ENCODE assay signal across 16 cellular contexts in genomic region chr5:157263586-157264090, GRCh38. TPM values are rescaled to one million over a fixed set of nuclear protein-coding genes. Genes with fewer than 3 reads are reported as not detected.
DNase-seq lines count a peak whose midpoint lies in the region; ATAC-seq, FAIRE-seq and TF ChIP-seq lines count a peak whose summit lies in the region.
"Had no signal": no experiment of that assay in that cellular context is flagged by ENCODE, and none has a peak within 500 bp of the region (broad histone marks: within the 10 kb centered on the region; RNA-seq: fewer than 3 reads in every experiment).

No MANE protein-coding gene starts in this region.

- peaks cover 53% of the 10 kb centered on the region for H3K4me1 Mint-ChIP-seq in T-helper 1 cell treated with Interleukin-12 subunit alpha and Interleukin-12 subunit beta and Interleukin-4 antibody, amounts not matched to agents 30 μg/mL and 1 μg/mL, for 36 hours (ENCODE audit: low read depth)
- H3K4me1 Mint-ChIP-seq in activated T-helper 1 cell treated with anti-CD3 and anti-CD28 coated beads, Interleukin-12 subunit alpha, Interleukin-12 subunit beta, Interleukin-2, Interleukin-4 antibody, amounts not matched to agents 30 ng/mL and 10 ng/mL and 1 ng/mL, durations not matched to agents 14 hours and 24 hours and 36 hours (ENCODE audit: low read depth), result peaks cover 77% of the 10 kb centered on the region

- H3K27me3 Mint-ChIP-seq in T-helper 1 cell treated with Interleukin-12 subunit alpha and Interleukin-12 subunit beta and Interleukin-4 antibody, amounts not matched to agents 30 μg/mL and 1 μg/mL, for 36 hours (ENCODE audit: low read depth), result no peaks in the 10 kb centered on the region
- no peaks in the 10 kb centered on the region for H3K27me3 Mint-ChIP-seq in activated T-helper 1 cell treated with anti-CD3 and anti-CD28 coated beads, Interleukin-12 subunit alpha, Interleukin-12 subunit beta, Interleukin-2, Interleukin-4 antibody, amounts not matched to agents 30 ng/mL and 10 ng/mL and 1 ng/mL, durations not matched to agents 14 hours and 24 hours and 36 hours (ENCODE audit: insufficient read depth)

- peak overlapping the region; percentile 61 for H3K27ac Mint-ChIP-seq in T-helper 1 cell treated with Interleukin-12 subunit alpha and Interleukin-12 subunit beta and Interleukin-4 antibody, amounts not matched to agents 30 μg/mL and 1 μg/mL, for 36 hours
- H3K27ac Mint-ChIP-seq in activated T-helper 1 cell treated with anti-CD3 and anti-CD28 coated beads, Interleukin-12 subunit alpha, Interleukin-12 subunit beta, Interleukin-2, Interleukin-4 antibody, amounts not matched to agents 30 ng/mL and 10 ng/mL and 1 ng/mL, durations not matched to agents 14 hours and 24 hours and 36 hours, result no peak overlapping the region

- H3K4me1 ChIP-seq in heart right ventricle, result peaks cover 0 to 40% (median 12%) of the 10 kb centered on the region in 9 donors

- H3K36me3 Mint-ChIP-seq in T-helper 1 cell treated with Interleukin-12 subunit alpha and Interleukin-12 subunit beta and Interleukin-4 antibody, amounts not matched to agents 30 μg/mL and 1 μg/mL, for 36 hours (ENCODE audit: low read depth), result peaks cover 21% of the 10 kb centered on the region
- H3K36me3 Mint-ChIP-seq in activated T-helper 1 cell treated with anti-CD3 and anti-CD28 coated beads, Interleukin-12 subunit alpha, Interleukin-12 subunit beta, Interleukin-2, Interleukin-4 antibody, amounts not matched to agents 30 ng/mL and 10 ng/mL and 1 ng/mL, durations not matched to agents 14 hours and 24 hours and 36 hours (ENCODE audit: low read depth), result peaks cover 8% of the 10 kb centered on the region

- WGBS in heart right ventricle, 2 donors, result 67 to 72% methylated on average over 6 of the region's 6 CpGs

- peak overlapping the region; percentile 21 for H3K4me3 Mint-ChIP-seq in T-helper 1 cell treated with Interleukin-12 subunit alpha and Interleukin-12 subunit beta and Interleukin-4 antibody, amounts not matched to agents 30 μg/mL and 1 μg/mL, for 36 hours
- peak overlapping the region; percentile 38 for H3K4me3 Mint-ChIP-seq in activated T-helper 1 cell treated with anti-CD3 and anti-CD28 coated beads, Interleukin-12 subunit alpha, Interleukin-12 subunit beta, Interleukin-2, Interleukin-4 antibody, amounts not matched to agents 30 ng/mL and 10 ng/mL and 1 ng/mL, durations not matched to agents 14 hours and 24 hours and 36 hours

- no peak for DNase-seq in T-helper 1 cell
- no peak for DNase-seq in GM19239 (ENCODE audit: insufficient read length, low spot score)
- no peak for DNase-seq in activated T-helper 1 cell treated with anti-CD3 and anti-CD28 coated beads, Interleukin-12 subunit alpha, Interleukin-12 subunit beta, Interleukin-2, Interleukin-4 antibody, amounts not matched to agents 30 ng/mL and 10 ng/mL and 1 ng/mL, durations not matched to agents 14 hours and 24 hours and 36 hours (ENCODE audit: low spot score)
- DNase-seq in renal cortical epithelial cell (ENCODE audit: low read depth), result peak; percentile 12
- no peak for DNase-seq in foreskin fibroblast
- no peak for DNase-seq in posterior cingulate gyrus
- DNase-seq in heart right ventricle, result no peak
- DNase-seq: activated CD4-positive, CD25-positive, alpha-beta regulatory T cell treated with anti-CD3 and anti-CD28 coated beads, Interleukin-2, amount 50 U/mL, for 72 hours; activated T-cell treated with anti-CD3 and anti-CD28 coated beads, Interleukin-2, amount 50 U/mL, for 1 hour; PC-9; stimulated activated CD4-positive, alpha-beta T cell treated with anti-CD3 and anti-CD28 coated beads, Interleukin-4, amount 100 ng/mL, for 4 hours had no signal

- H3K27ac ChIP-seq in heart right ventricle, result peak overlapping the region in 1 of 10 donors; percentile 39
- H3K27ac ChIP-seq: hepatocyte, PC-9, vagina had no signal

- peaks cover 0 to 6% (median 0%) of the 10 kb centered on the region in 7 donors for H3K27me3 ChIP-seq in heart right ventricle
- H3K27me3 ChIP-seq: hepatocyte, vagina had no signal

- TF ChIP-seq CTCF in foreskin fibroblast (IDR thresholded peaks at IDR 0.05; ENCODE audit: low read depth, low read length) (no peak), heart right ventricle (IDR thresholded peaks at IDR 0.05) (no peak)

- intact Hi-C loops in activated T-helper 1 cell treated with anti-CD3 and anti-CD28 coated beads, Interleukin-12 subunit alpha, Interleukin-12 subunit beta, Interleukin-2, Interleukin-4 antibody, amounts not matched to agents 30 ng/mL and 10 ng/mL and 1 ng/mL, durations not matched to agents 14 hours and 24 hours and 36 hours (cut with micrococcal nuclease), result no loop called here
- intact Hi-C loops in posterior cingulate gyrus (cut with DNase I), result no loop called here
- intact Hi-C loops in heart right ventricle (cut with DNase I), result loop anchor here in 1 of 10 donors (5.0 kb wide), 1 partner anchor 34 kb away; no protein-coding TSS in a partner anchor

- no peaks in the 10 kb centered on the region for H3K9me3 Mint-ChIP-seq in T-helper 1 cell treated with Interleukin-12 subunit alpha and Interleukin-12 subunit beta and Interleukin-4 antibody, amounts not matched to agents 30 μg/mL and 1 μg/mL, for 36 hours
- no peaks in the 10 kb centered on the region for H3K9me3 Mint-ChIP-seq in activated T-helper 1 cell treated with anti-CD3 and anti-CD28 coated beads, Interleukin-12 subunit alpha, Interleukin-12 subunit beta, Interleukin-2, Interleukin-4 antibody, amounts not matched to agents 30 ng/mL and 10 ng/mL and 1 ng/mL, durations not matched to agents 14 hours and 24 hours and 36 hours

- H3K4me3 ChIP-seq in foreskin fibroblast (ENCODE audit: low read depth in 1 of 2, low read length in 2 of 2) (no peak overlapping the region), heart right ventricle (no peak overlapping the region)
- H3K4me3 ChIP-seq: hepatocyte, PC-9, vagina had no signal

- ATAC-seq in heart right ventricle, result no peak
- ATAC-seq: sciatic nerve had no signal

- H3K9me3 ChIP-seq in heart right ventricle, result peaks cover 0 to 4% (median 0%) of the 10 kb centered on the region in 11 donors
- H3K9me3 ChIP-seq: vagina had no signal

- no peaks in the 10 kb centered on the region for H3K36me3 ChIP-seq in heart right ventricle
- H3K36me3 ChIP-seq: vagina had no signal

- FAIRE-seq in GM19239 (lab: Jason Lieb, UNC), result peak; percentile 65
- FAIRE-seq: HTR-8/SVneo had no signal

RNA-seq across cellular contexts. Expression of gene CYFIP2, which starts 2.3 kb away (rescaled TPM):
- 173 and 175 TPM in 2 replicates for total RNA-seq in activated T-helper 1 cell treated with anti-CD3 and anti-CD28 coated beads, Interleukin-12 subunit alpha, Interleukin-12 subunit beta, Interleukin-2, Interleukin-4 antibody, amounts not matched to agents 30 ng/mL and 10 ng/mL and 1 ng/mL, durations not matched to agents 14 hours and 24 hours and 36 hours
- total RNA-seq in renal cortical epithelial cell (38.7 and 57.9 TPM in 2 replicates), heart right ventricle (10 to 100 TPM; 20.3 to 50.8 (median 34.4) TPM)
- polyA plus RNA-seq in heart right ventricle, result 10 to 100 TPM; 23.5 to 28.5 TPM
- total RNA-seq: PC-9 had no signal
